Comparison of ENCODE assay signal across 8 cellular contexts in the genomic region with DNA sequence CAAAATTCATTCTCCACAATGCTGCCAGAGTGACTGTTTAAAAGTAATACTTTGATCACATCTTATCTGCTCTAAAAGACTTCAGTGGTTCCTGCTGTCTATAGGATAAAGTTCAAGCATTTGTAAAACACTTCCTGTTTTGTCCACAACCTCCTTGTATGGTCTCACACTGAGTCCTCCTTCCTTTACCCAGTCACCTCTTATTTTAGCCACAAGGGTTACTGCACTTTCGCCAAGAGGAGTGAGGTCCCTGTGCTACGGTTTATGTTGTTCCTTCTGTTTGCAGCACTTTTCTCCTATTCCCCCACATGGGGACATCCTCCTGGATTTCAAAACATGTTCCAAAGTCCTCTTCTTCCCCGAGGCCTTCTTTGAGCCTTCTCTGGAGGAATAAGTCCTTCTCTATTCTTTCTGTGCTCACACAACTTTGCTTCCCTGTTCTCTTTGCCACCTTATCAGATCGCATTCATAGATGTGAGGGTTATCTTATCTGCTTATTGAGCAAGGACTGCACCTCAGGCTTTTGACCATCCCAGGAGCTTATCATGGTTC.
A peak's percentile ranks its signal among the peaks of the same experiment; 100 is the strongest.
DNase-seq lines count a peak whose midpoint lies in the region; ATAC-seq and TF ChIP-seq lines count a peak whose summit lies in the region.

No MANE protein-coding gene starts in this region.

- TF ChIP-seq POLR2A in ovary (IDR thresholded peaks at IDR 0.05) = no peak
- no peak for TF ChIP-seq POLR2A in lower leg skin (IDR thresholded peaks at IDR 0.05)

- H3K4me3 ChIP-seq in ovary = no peak overlapping the region
- H3K4me3 ChIP-seq in lower leg skin (ENCODE audit: low read depth, poor library complexity, severe bottlenecking) = no peak overlapping the region
- H3K4me3 ChIP-seq in aorta (ENCODE audit: low read length in 2 of 2) = no peak overlapping the region

- no peak for TF ChIP-seq CTCF in ovary (IDR thresholded peaks at IDR 0.05)
- TF ChIP-seq CTCF in lower leg skin (IDR thresholded peaks at IDR 0.05) = no peak

- no peak overlapping the region for H3K27ac ChIP-seq in ovary
- H3K27ac ChIP-seq in aorta (ENCODE audit: low read depth in 1 of 2, low read length in 2 of 2) = no peak overlapping the region

- no peak for TF ChIP-seq EP300 in ovary (IDR thresholded peaks at IDR 0.05)

- H3K9me3 ChIP-seq in ovary (no peaks in the 10 kb centered on the region), aorta (ENCODE audit: control insufficient read depth, low read length) (no peaks in the 10 kb centered on the region)

- ATAC-seq in GM21526 (IDR thresholded peaks at IDR 0.05; ENCODE audit: low FRiP score, unreplicated experiment) (peak; percentile 64), HG03558 (IDR thresholded peaks at IDR 0.05; ENCODE audit: extremely low read depth, unreplicated experiment) (peak; percentile 47), aorta (ENCODE audit: low FRiP score) (no peak)

- intact Hi-C loops in ovary (cut with DNase I) = loop anchor here in 1 of 4 donors (10.0 kb wide), 1 partner anchor 129 kb away; no protein-coding TSS in a partner anchor
- intact Hi-C loops in lower leg skin (cut with DNase I; ENCODE audit: low total_unique reads) = loop anchor here (5.0 kb wide), 2 partner anchors 127 to 597 kb away; no protein-coding TSS in a partner anchor
- intact Hi-C loops in aorta (cut with DNase I) = loop anchor here (2.0 to 10.0 kb wide), 2 partner anchors 125 to 229 kb away; no protein-coding TSS in a partner anchor

- DNase-seq in ELR (ENCODE audit: low read depth) = peak; percentile 39
- peak; percentile 50 for DNase-seq in amniotic epithelial cell (ENCODE audit: low read depth)
- DNase-seq in ovary = no peak
- DNase-seq in lower leg skin (ENCODE audit: low spot score in 2 of 2) = no peak
- no peak for DNase-seq in aorta
- DNase-seq in NCI-H345 (lab: John Stamatoyannopoulos, UW) = no peak

- H3K4me1 ChIP-seq in ovary (ENCODE audit: insufficient read depth) (no peaks in the 10 kb centered on the region), aorta (ENCODE audit: control insufficient read depth in 1 of 2, insufficient read depth in 2 of 2, low read length in 2 of 2) (no peaks in the 10 kb centered on the region)

- H3K27me3 ChIP-seq in ovary = no peaks in the 10 kb centered on the region
- H3K27me3 ChIP-seq in aorta (ENCODE audit: control insufficient read depth in 1 of 2, insufficient read depth in 2 of 2, low read length in 1 of 2) = no peaks in the 10 kb centered on the region

- WGBS in ovary, 3 donors = 77 to 84% (median 82%) methylated on average over 4 of the region's 4 CpGs
- WGBS in lower leg skin, 2 donors = 78 to 85% methylated on average over 4 of the region's 4 CpGs
- WGBS in aorta, 2 donors = 71 to 84% methylated on average over 4 of the region's 4 CpGs

- H3K36me3 ChIP-seq in ovary = no peaks in the 10 kb centered on the region
- H3K36me3 ChIP-seq in aorta (ENCODE audit: control insufficient read depth in 1 of 2, insufficient read depth in 2 of 2, low read length in 1 of 2) = no peaks in the 10 kb centered on the region

Comparison
In these comparisons a context has a peak if more than half of its experiments do, and no peak if none do; other contexts are left out.
1. DNase-seq: peak in ELR (single experiment) and amniotic epithelial cell (single experiment); none in ovary (0 of 5), lower leg skin (0 of 2), aorta (0 of 2) and NCI-H345 (single experiment).